Comparison of ENCODE assay signal across 1 cellular context in genomic region chr11:57474751-57475115, GRCh38.
A peak's percentile ranks its signal among the peaks of the same experiment; 100 is the strongest.
TF ChIP-seq lines count a peak whose summit lies in the region.

No MANE protein-coding gene starts in this region.

TF ChIP-seq in GM12878, 131 proteins besides CTCF, POLR2A, EP300 and RAD21:
- TF ChIP-seq BCL11A (IDR thresholded peaks at IDR 0.05; ENCODE audit: low read depth, low read length) (no peak), REST (IDR thresholded peaks at IDR 0.05; ENCODE audit: low read depth, low read length) (peak; percentile 71), RCOR1 (conservative IDR thresholded peaks at IDR 0.05; ENCODE audit: low read depth, low read length) (no peak), CEBPB (IDR thresholded peaks at IDR 0.05; ENCODE audit: borderline replicate concordance in 1 of 2, low read depth in 2 of 2, low read length in 2 of 2) (no peak), STAT3 (IDR thresholded peaks at IDR 0.05; ENCODE audit: low read depth, low read length) (no peak)
